In genomic region chr5:2750026-2750757, GRCh38 we compare ENCODE assay signal across 12 cellular contexts. TPM values are rescaled to one million over a fixed set of nuclear protein-coding genes. Genes with fewer than 3 reads are reported as not detected.
DNase-seq lines count a peak whose midpoint lies in the region; ATAC-seq, FAIRE-seq and TF ChIP-seq lines count a peak whose summit lies in the region.
"Had no signal": no experiment of that assay in that cellular context is flagged by ENCODE, and none has a peak within 500 bp of the region (broad histone marks: within the 10 kb centered on the region; RNA-seq: fewer than 3 reads in every experiment).

No MANE protein-coding gene starts in this region.

- no peak for DNase-seq in AG04449 (ENCODE audit: low read depth, low spot score)
- no peak for DNase-seq in bronchial epithelial cell (ENCODE audit: low read depth)
- no peak for DNase-seq in lower leg skin (ENCODE audit: low spot score in 2 of 2)
- no peak for DNase-seq in HAP-1 (ENCODE audit: low spot score in 2 of 2)
- DNase-seq in NCI-H345 (lab: John Stamatoyannopoulos, UW): no peak
- DNase-seq: cerebellar nuclear complex, COR-L47, natural killer cell, NCI-H1694 had no signal

- no peak for FAIRE-seq in bronchial epithelial cell (lab: Jason Lieb, UNC)

- H3K9ac ChIP-seq in HUES64 (ENCODE audit: low read depth, low read length): peak overlapping the region; percentile 96

- CTCF ChIA-PET in AG04449 (lab: Yijun Ruan, JAX): interaction anchor here (1.0 to 1.3 kb wide), 2 partner anchors 9 to 848 kb away, joined by 3 to 4 read pairs; no protein-coding TSS in a partner anchor

- H3K27me3 ChIP-seq in HUES64 (ENCODE audit: insufficient read depth, low read length): peaks cover 41% of the 10 kb centered on the region
- no peaks in the 10 kb centered on the region for H3K27me3 ChIP-seq in bronchial epithelial cell (ENCODE audit: control insufficient read depth, insufficient read depth, low read length)
- H3K27me3 ChIP-seq in HAP-1 (ENCODE audit: low read depth): no peaks in the 10 kb centered on the region

- H3K27ac ChIP-seq in HUES64 (ENCODE audit: low read depth, low read length): peak overlapping the region; percentile 97

- no peak for TF ChIP-seq POLR2A in lower leg skin (IDR thresholded peaks at IDR 0.05)

- in situ Hi-C loops in HAP-1 (cut with MboI; ENCODE audit: low sequenced_read_pairs): no loop called here

- WGBS in HUES64: under 1% methylated on average over 63 of the region's 63 CpGs
- 7 to 20% methylated on average over 30 to 43 of the region's 63 CpGs for WGBS in lower leg skin, 2 donors

- H3K4me1 ChIP-seq in HUES64 (ENCODE audit: insufficient read depth, low read length) (peaks cover 33% of the 10 kb centered on the region), HAP-1 (peaks cover 5% of the 10 kb centered on the region; the same call in 1 of the 2 replicates)

- no peak for TF ChIP-seq CTCF in AG04449 (IDR thresholded peaks at IDR 0.05; ENCODE audit: insufficient read depth, low read length, missing control alignments)
- TF ChIP-seq CTCF in bronchial epithelial cell (IDR thresholded peaks at IDR 0.05; ENCODE audit: insufficient read depth, low read length, severe bottlenecking): no peak
- TF ChIP-seq CTCF in lower leg skin (IDR thresholded peaks at IDR 0.05): no peak

- H3K36me3 ChIP-seq in HUES64 (ENCODE audit: insufficient read depth, low read length): peaks cover 42% of the 10 kb centered on the region
- peaks cover 13% of the 10 kb centered on the region for H3K36me3 ChIP-seq in bronchial epithelial cell (ENCODE audit: control insufficient read depth, insufficient read depth, low read length)
- no peaks in the 10 kb centered on the region for H3K36me3 ChIP-seq in HAP-1 (replicated peaks)

- intact Hi-C loops in lower leg skin (cut with DNase I; ENCODE audit: low total_unique reads): no loop called here

- ATAC-seq in HG03280 (IDR thresholded peaks at IDR 0.05; ENCODE audit: unreplicated experiment): no peak
- no peak for ATAC-seq in GM19397 (IDR thresholded peaks at IDR 0.05; ENCODE audit: unreplicated experiment)
- ATAC-seq: natural killer cell had no signal

- POLR2A ChIA-PET in AG04449 (lab: Yijun Ruan, JAX): interaction anchor here (0.8 to 6.0 kb wide), 5 partner anchors 10 to 951 kb away, joined by 4 to 40 read pairs (median 13); partner anchors contain the start of gene IRX1

- H3K9me3 ChIP-seq in HUES64 (ENCODE audit: insufficient read depth, low read depth, low read length) (no peaks in the 10 kb centered on the region), HAP-1 (peaks cover 8% of the 10 kb centered on the region; the same call in 1 of the 2 replicates)

- H3K4me3 ChIP-seq in AG04449 (ENCODE audit: low read depth, low read length) (peak overlapping the region; percentile 77), HUES64 (ENCODE audit: low read length) (peak overlapping the region; percentile 90), bronchial epithelial cell (ENCODE audit: low read depth, low read length) (peak overlapping the region; percentile 89), lower leg skin (ENCODE audit: low read depth, poor library complexity, severe bottlenecking) (peak overlapping the region; percentile 59), HAP-1 (no peak overlapping the region)

RNA-seq across cellular contexts. Expression of gene IRX2, which starts 1.3 kb away (rescaled TPM):
- 49.3 TPM for polyA plus RNA-seq in HUES64 (2013, experiment 1 of 2)
- 50.4 TPM for polyA plus RNA-seq in HUES64 (2013, experiment 2 of 2)
- 11.3 and 14.0 TPM in 2 replicates for total RNA-seq in bronchial epithelial cell
- total RNA-seq in lower leg skin: 10 to 100 TPM; 31.6 to 70.2 (median 48.9) TPM
- total RNA-seq: natural killer cell had no signal
